ENCODE assay signal across 9 cellular contexts in genomic region chr12:49537231-49537708, GRCh38. TPM values are rescaled to one million over a fixed set of nuclear protein-coding genes. Genes with fewer than 3 reads are reported as not detected.
A peak's percentile ranks its signal among the peaks of the same experiment; 100 is the strongest.
DNase-seq lines count a peak whose midpoint lies in the region; ATAC-seq, FAIRE-seq and TF ChIP-seq lines count a peak whose summit lies in the region.
"Had no signal": no experiment of that assay in that cellular context is flagged by ENCODE, and none has a peak within 500 bp of the region (broad histone marks: within the 10 kb centered on the region; RNA-seq: fewer than 3 reads in every experiment).

No MANE protein-coding gene starts in this region.

- intact Hi-C loops in activated CD8-positive, alpha-beta T cell treated with anti-CD3 and anti-CD28 coated beads for 36 hours (cut with micrococcal nuclease) = no loop called here

- peaks cover 32% of the 10 kb centered on the region for H3K27me3 ChIP-seq in keratinocyte (ENCODE audit: control insufficient read depth, extremely low read depth, insufficient read depth, low read length)
- H3K27me3 ChIP-seq in thoracic aorta (replicated peaks; ENCODE audit: insufficient read depth) = peaks cover 9% of the 10 kb centered on the region

- H3K4me1 ChIP-seq in keratinocyte (ENCODE audit: control insufficient read depth, extremely low read depth, insufficient read depth, low read length) = peaks cover 45% of the 10 kb centered on the region
- H3K4me1 ChIP-seq in thoracic aorta (ENCODE audit: control insufficient read depth in 1 of 2, low read depth in 2 of 2) = peaks cover 9 to 16% of the 10 kb centered on the region in 2 donors

- TF ChIP-seq CTCF in activated CD8-positive, alpha-beta T cell treated with anti-CD3 and anti-CD28 coated beads for 36 hours (IDR thresholded peaks at IDR 0.05) = no peak
- TF ChIP-seq CTCF in keratinocyte (optimal IDR thresholded peaks at IDR 0.05 in 1 of 3, IDR thresholded peaks at IDR 0.05 in 1 of 3, conservative IDR thresholded peaks at IDR 0.05 in 1 of 3; ENCODE audit: extremely low read depth in 1 of 3, insufficient read depth in 2 of 3, low read length in 3 of 3) (no peak), thoracic aorta (IDR thresholded peaks at IDR 0.05) (no peak)

- peak overlapping the region; percentile 70 for H3K4me3 Mint-ChIP-seq in activated T-cell treated with anti-CD3 and anti-CD28 coated beads, Interleukin-2, amount 50 U/mL, for 24 hours
- H3K4me3 Mint-ChIP-seq in activated CD8-positive, alpha-beta T cell treated with anti-CD3 and anti-CD28 coated beads for 36 hours = peak overlapping the region; percentile 67

- POLR2A ChIA-PET in activated CD8-positive, alpha-beta T cell treated with anti-CD3 and anti-CD28 coated beads for 36 hours (lab: Charles Lee) = interaction anchor here (0.9 to 1.8 kb wide), 2 partner anchors 24 to 30 kb away, joined by 4 read pairs; no protein-coding TSS in a partner anchor

- no peaks in the 10 kb centered on the region for H3K9me3 ChIP-seq in keratinocyte (ENCODE audit: control insufficient read depth, low read depth, low read length)
- H3K9me3 ChIP-seq in thoracic aorta = no peaks in the 10 kb centered on the region

- H2AFZ ChIP-seq in keratinocyte (ENCODE audit: control insufficient read depth, low read length) = no peak overlapping the region

- H3K36me3 ChIP-seq in keratinocyte (ENCODE audit: control insufficient read depth in 2 of 2, extremely low read depth in 1 of 2, insufficient read depth in 2 of 2, low read length in 2 of 2) (no peaks in the 10 kb centered on the region), thoracic aorta (no peaks in the 10 kb centered on the region)

- no peaks in the 10 kb centered on the region for H3K9me3 Mint-ChIP-seq in activated T-cell treated with anti-CD3 and anti-CD28 coated beads, Interleukin-2, amount 50 U/mL, for 24 hours
- H3K9me3 Mint-ChIP-seq in activated CD8-positive, alpha-beta T cell treated with anti-CD3 and anti-CD28 coated beads for 36 hours = no peaks in the 10 kb centered on the region

- no peak for FAIRE-seq in keratinocyte (lab: Jason Lieb, UNC)

- DNase-seq in activated T-cell treated with anti-CD3 and anti-CD28 coated beads, Interleukin-2, amount 50 U/mL, for 24 hours = no peak
- no peak for DNase-seq in activated T-cell treated with anti-CD3 and anti-CD28 coated beads, Interleukin-2, amount 50 U/mL, for 1 hour
- DNase-seq in activated CD8-positive, alpha-beta T cell treated with anti-CD3 and anti-CD28 coated beads for 36 hours = no peak
- DNase-seq in keratinocyte (ENCODE audit: low read depth, low spot score) (no peak), thoracic aorta (ENCODE audit: low spot score) (no peak), NCI-H2107 treated with DMSO at 0.1 percent for 48 hours (lab: John Stamatoyannopoulos, UW; ENCODE audit: unreplicated experiment) (no peak), NCI-H1092 (lab: John Stamatoyannopoulos, UW) (no peak)
- DNase-seq: SHP77 treated with DMSO at 0.1 percent for 48 hours had no signal

- CTCF ChIA-PET in activated CD8-positive, alpha-beta T cell treated with anti-CD3 and anti-CD28 coated beads for 36 hours (lab: Charles Lee) = interaction anchor here (1.1 to 1.9 kb wide), 5 partner anchors 10 to 449 kb away, joined by 3 to 8 read pairs (median 3); no protein-coding TSS in a partner anchor

- H3K27ac Mint-ChIP-seq in activated T-cell treated with anti-CD3 and anti-CD28 coated beads, Interleukin-2, amount 50 U/mL, for 24 hours = no peak overlapping the region
- H3K27ac Mint-ChIP-seq in activated CD8-positive, alpha-beta T cell treated with anti-CD3 and anti-CD28 coated beads for 36 hours = no peak overlapping the region

- peaks cover 19% of the 10 kb centered on the region for H3K4me1 Mint-ChIP-seq in activated T-cell treated with anti-CD3 and anti-CD28 coated beads, Interleukin-2, amount 50 U/mL, for 24 hours (ENCODE audit: low read depth)
- peaks cover 9% of the 10 kb centered on the region for H3K4me1 Mint-ChIP-seq in activated CD8-positive, alpha-beta T cell treated with anti-CD3 and anti-CD28 coated beads for 36 hours (ENCODE audit: low read depth)

- dilution Hi-C loops in keratinocyte (cut with MboI; ENCODE audit: extremely low pct_ligation_motif_present, low sequenced_read_pairs) = no loop called here

- H3K4me2 ChIP-seq in keratinocyte (ENCODE audit: control insufficient read depth, extremely low read depth, insufficient read depth, low read depth, low read length) = peak overlapping the region; percentile 74

- H3K4me3 ChIP-seq in keratinocyte (ENCODE audit: control insufficient read depth in 2 of 3, extremely low read depth in 1 of 3, insufficient read depth in 2 of 3, low read depth in 1 of 3, low read length in 3 of 3) (no peak overlapping the region), thoracic aorta (peak overlapping the region; percentile 73)

- no peaks in the 10 kb centered on the region for H3K36me3 Mint-ChIP-seq in activated T-cell treated with anti-CD3 and anti-CD28 coated beads, Interleukin-2, amount 50 U/mL, for 24 hours (ENCODE audit: low read depth)
- no peaks in the 10 kb centered on the region for H3K36me3 Mint-ChIP-seq in activated CD8-positive, alpha-beta T cell treated with anti-CD3 and anti-CD28 coated beads for 36 hours (ENCODE audit: low read depth)

- no peaks in the 10 kb centered on the region for H3K9me1 ChIP-seq in keratinocyte (ENCODE audit: control insufficient read depth, extremely low read depth, insufficient read depth, low read length)

- H4K20me1 ChIP-seq in keratinocyte (ENCODE audit: control insufficient read depth, extremely low read depth, insufficient read depth, low read length) = peaks cover 3% of the 10 kb centered on the region

- H3K9ac ChIP-seq in keratinocyte (ENCODE audit: control insufficient read depth, extremely low read depth, insufficient read depth, low read length) = no peak overlapping the region

- H3K27me3 Mint-ChIP-seq in activated T-cell treated with anti-CD3 and anti-CD28 coated beads, Interleukin-2, amount 50 U/mL, for 24 hours = peaks cover 31% of the 10 kb centered on the region
- H3K27me3 Mint-ChIP-seq in activated CD8-positive, alpha-beta T cell treated with anti-CD3 and anti-CD28 coated beads for 36 hours = peaks cover 22% of the 10 kb centered on the region

- H3K79me2 ChIP-seq in keratinocyte (ENCODE audit: control insufficient read depth, insufficient read depth, low read length) = no peaks in the 10 kb centered on the region

- ATAC-seq in activated CD8-positive, alpha-beta T cell treated with anti-CD3 and anti-CD28 coated beads for 36 hours = no peak
- ATAC-seq in thoracic aorta (ENCODE audit: insufficient number of reproducible peaks, low FRiP score, low read depth) (no peak), GM21619 (IDR thresholded peaks at IDR 0.05; ENCODE audit: unreplicated experiment) (no peak)

- no peak overlapping the region for H3K27ac ChIP-seq in keratinocyte (ENCODE audit: control insufficient read depth, insufficient read depth, low read length)
- no peak overlapping the region for H3K27ac ChIP-seq in thoracic aorta

RNA-seq across cellular contexts. Expression of gene KCNH3, which starts 1.6 kb away (rescaled TPM):
- 1 to 10 TPM; 8.0 to 9.1 TPM for total RNA-seq in activated CD8-positive, alpha-beta T cell treated with anti-CD3 and anti-CD28 coated beads for 36 hours
- 0.08 to 0.21 TPM (median 0.16 TPM) in 3 replicates for polyA plus RNA-seq in keratinocyte
- not detected for polyA plus RNA-seq in keratinocyte (2011; ENCODE audit: low read depth)
- 0.06 and 0.23 TPM in 2 replicates for polyA plus RNA-seq in keratinocyte (2011; cell fraction: cytosol; rRNA removed)
- polyA plus RNA-seq in keratinocyte (2011; cell fraction: nucleus; rRNA removed) = 0.20 and 0.64 TPM in 2 replicates
- 0.30 and 0.57 TPM in 2 replicates for polyA plus RNA-seq in keratinocyte (2012; ENCODE audit: low replicate concordance)
- polyA minus RNA-seq in keratinocyte = 0.03 to 0.23 TPM (median 0.23 TPM) in 3 replicates
- polyA minus RNA-seq in keratinocyte (2011; cell fraction: cytosol; rRNA and poly(A)+ RNA removed) = not detected
- polyA minus RNA-seq in keratinocyte (2011; cell fraction: nucleus; rRNA and poly(A)+ RNA removed) = 0.32 and 0.39 TPM in 2 replicates
- under 1 TPM; 0.35 to 0.95 TPM for total RNA-seq in thoracic aorta

RNA-seq across cellular contexts. Expression of gene MCRS1, which starts 30.7 kb away (rescaled TPM):
- 10 to 100 TPM; 57.1 to 61.1 TPM for total RNA-seq in activated CD8-positive, alpha-beta T cell treated with anti-CD3 and anti-CD28 coated beads for 36 hours
- polyA plus RNA-seq in keratinocyte = 40.7 to 55.8 TPM (median 49.3 TPM) in 3 replicates
- polyA plus RNA-seq in keratinocyte (2011; ENCODE audit: low read depth) = 31.3 TPM
- polyA plus RNA-seq in keratinocyte (2011; cell fraction: cytosol; rRNA removed) = 30.4 and 51.8 TPM in 2 replicates
- 50.5 and 59.7 TPM in 2 replicates for polyA plus RNA-seq in keratinocyte (2011; cell fraction: nucleus; rRNA removed)
- polyA plus RNA-seq in keratinocyte (2012; ENCODE audit: low replicate concordance) = 26.4 and 47.7 TPM in 2 replicates
- 51.0 to 95.2 TPM (median 52.9 TPM) in 3 replicates for polyA minus RNA-seq in keratinocyte
- polyA minus RNA-seq in keratinocyte (2011; cell fraction: cytosol; rRNA and poly(A)+ RNA removed) = 49.9 TPM
- polyA minus RNA-seq in keratinocyte (2011; cell fraction: nucleus; rRNA and poly(A)+ RNA removed) = 15.7 and 16.5 TPM in 2 replicates
- 10 to 100 TPM; 46.6 TPM for total RNA-seq in thoracic aorta

Comparison
In these comparisons a context has a peak if more than half of its experiments do, and no peak if none do; other contexts are left out.
1. RNA of gene KCNH3, which starts 1.6 kb away (total RNA-seq): 8.0 to 9.1 TPM in activated CD8-positive, alpha-beta T cell treated with anti-CD3 and anti-CD28 coated beads for 36 hours; 0.35 to 0.95 TPM in thoracic aorta; every median in the first group is over 4 times any median in the second.